17 cellular contexts compared by ENCODE assay signal in genomic region chr7:127907638-127908040, GRCh38.
DNase-seq lines count a peak whose midpoint lies in the region; ATAC-seq, FAIRE-seq and TF ChIP-seq lines count a peak whose summit lies in the region.
"Had no signal": no experiment of that assay in that cellular context is flagged by ENCODE, and none has a peak within 500 bp of the region (broad histone marks: within the 10 kb centered on the region; RNA-seq: fewer than 3 reads in every experiment).

No MANE protein-coding gene starts in this region.

- POLR2A ChIA-PET in K562 (lab: Yijun Ruan, JAX), result no interaction called here

- H3K9me3 ChIP-seq in K562 (replicated peaks; ENCODE audit: control insufficient read depth, insufficient read depth, low read depth, low read length) (no peaks in the 10 kb centered on the region), osteoblast (ENCODE audit: low read depth, low read length) (no peaks in the 10 kb centered on the region)
- H3K9me3 ChIP-seq: adrenal gland had no signal

- H3K4me3 ChIP-seq in K562 (no peak overlapping the region), osteoblast (ENCODE audit: insufficient read depth, low read length) (no peak overlapping the region)
- H3K4me3 ChIP-seq: adrenal gland had no signal

- FAIRE-seq in K562 (lab: Jason Lieb, UNC), result peak; percentile 29

- peak; percentile 71 for ATAC-seq in K562
- peak; percentile 41 to 60 (median 53) for ATAC-seq in natural killer cell
- no peak for ATAC-seq in GM21723 (IDR thresholded peaks at IDR 0.05; ENCODE audit: unreplicated experiment)
- no peak for ATAC-seq in foreskin keratinocyte
- ATAC-seq: HCT116, Panc1 had no signal

- no TSS peak for BruUV-seq in K562 (replicated peaks; lab: Mats Ljungman, UMichigan)

- peaks cover 21% of the 10 kb centered on the region for H3K79me2 ChIP-seq in K562 (ENCODE audit: control insufficient read depth, insufficient read depth, low read length)
- H3K79me2 ChIP-seq in osteoblast (ENCODE audit: insufficient read depth, low read length), result peaks cover 56% of the 10 kb centered on the region

- H3K27ac ChIP-seq in K562 (ENCODE audit: extremely low read depth, low read depth, low read length) (no peak overlapping the region; the same call in 2 of the 3 replicates), osteoblast (ENCODE audit: low read depth, low read length) (no peak overlapping the region), foreskin keratinocyte (no peak overlapping the region)
- H3K27ac ChIP-seq: adrenal gland had no signal

- WGBS in K562 (ENCODE audit: insufficient coverage, low coverage, missing lambda C conversion rate), result 30% methylated on average over 3 of the region's 3 CpGs

- intact Hi-C loops in K562 (cut with micrococcal nuclease) (no loop called here), natural killer cell (cut with micrococcal nuclease) (no loop called here)

- peaks cover 68% of the 10 kb centered on the region for H3K36me3 ChIP-seq in K562 (ENCODE audit: control insufficient read depth, insufficient read depth, low read length)
- H3K36me3 ChIP-seq in osteoblast (ENCODE audit: insufficient read depth, low read length), result peaks cover 3% of the 10 kb centered on the region
- H3K36me3 ChIP-seq: adrenal gland had no signal

- no peak for TF ChIP-seq RAD21 in K562 (CRISPR knock-in tag; conservative IDR thresholded peaks at IDR 0.05 in 1 of 2, IDR thresholded peaks at IDR 0.05 in 1 of 2)

- H3K9me3 Mint-ChIP-seq in natural killer cell, result no peaks in the 10 kb centered on the region
- H3K9me3 Mint-ChIP-seq: CD8-positive, alpha-beta memory T cell; endodermal cell; IgD-negative memory B cell had no signal

- peaks cover 15% of the 10 kb centered on the region for H3K9me1 ChIP-seq in K562 (ENCODE audit: control insufficient read depth, insufficient read depth, low read length)

- H3K4me2 ChIP-seq in K562 (ENCODE audit: insufficient read depth, low read length) (no peak overlapping the region), osteoblast (ENCODE audit: insufficient read depth, low read length) (no peak overlapping the region)

- CTCF ChIA-PET in K562 (lab: Yijun Ruan, JAX; ENCODE audit: low intra/inter-chr PET ratio), result no interaction called here

- H2AFZ ChIP-seq in K562 (ENCODE audit: low read depth, low read length) (no peak overlapping the region), osteoblast (ENCODE audit: low read length) (no peak overlapping the region)

- peak overlapping the region; percentile 22 for H3K4me3 Mint-ChIP-seq in natural killer cell
- H3K4me3 Mint-ChIP-seq: CD8-positive, alpha-beta memory T cell; endodermal cell; IgD-negative memory B cell had no signal

- H3K27ac Mint-ChIP-seq in natural killer cell, result peak overlapping the region; percentile 53 to 80
- H3K27ac Mint-ChIP-seq: IgD-negative memory B cell had no signal

- H3K27me3 ChIP-seq in K562 (ENCODE audit: control insufficient read depth in 2 of 2, insufficient read depth in 2 of 2, low read length in 2 of 2) (no peaks in the 10 kb centered on the region), osteoblast (ENCODE audit: insufficient read depth, low read length) (no peaks in the 10 kb centered on the region), foreskin keratinocyte (no peaks in the 10 kb centered on the region)
- H3K27me3 ChIP-seq: adrenal gland had no signal

- TF ChIP-seq EP300 in K562 (IDR thresholded peaks at IDR 0.05; ENCODE audit: low read length), result no peak

- TF ChIP-seq POLR2A in K562 (conservative IDR thresholded peaks at IDR 0.05), result no peak

- no peaks in the 10 kb centered on the region for H3K36me3 Mint-ChIP-seq in natural killer cell

- peaks cover 3 to 21% of the 10 kb centered on the region in 2 experiments; a peak in 4 of 5 replicates for H3K4me1 ChIP-seq in K562 (replicated peaks in 1 of 2; ENCODE audit: control insufficient read depth in 2 of 2, insufficient read depth in 2 of 2, low read length in 2 of 2)
- H3K4me1 ChIP-seq in osteoblast (ENCODE audit: insufficient read depth, low read length), result peaks cover 36% of the 10 kb centered on the region
- H3K4me1 ChIP-seq in foreskin keratinocyte, result peaks cover 13% of the 10 kb centered on the region

- H4K20me1 ChIP-seq in K562 (replicated peaks; ENCODE audit: control insufficient read depth, insufficient read depth, low read length) (no peaks in the 10 kb centered on the region; the same call in 1 of the 2 replicates), osteoblast (ENCODE audit: insufficient read depth, low read length) (peaks cover 45% of the 10 kb centered on the region)

- in situ Hi-C loops in K562 (cut with MboI), result no loop called here

- DNase-seq in EH (ENCODE audit: low read depth), result peak; percentile 57
- DNase-seq in LHCN-M2 (ENCODE audit: low read depth), result peak; percentile 85
- peak in 2 of 4 experiments; percentile 37 to 57 for DNase-seq in K562 (ENCODE audit: extremely low read depth in 1 of 4, low spot score in 3 of 4)
- DNase-seq in natural killer cell, result no peak
- DNase-seq in osteoblast (ENCODE audit: insufficient read length, low spot score, missing footprints), result no peak
- no peak for DNase-seq in AG20443 (ENCODE audit: low spot score)
- DNase-seq in foreskin keratinocyte, result no peak
- DNase-seq: adrenal gland; CD8-positive, alpha-beta memory T cell; endodermal cell; midbrain; retina; stimulated activated CD4-positive, alpha-beta T cell treated with anti-CD3 and anti-CD28 coated beads, Interleukin-4, amount 100 ng/mL, for 4 hours had no signal

- H3K27me3 Mint-ChIP-seq in natural killer cell (ENCODE audit: low read depth in 2 of 2), result no peaks in the 10 kb centered on the region
- H3K27me3 Mint-ChIP-seq: IgD-negative memory B cell had no signal

- H3K9ac ChIP-seq in K562 (ENCODE audit: insufficient read depth in 1 of 2, low read depth in 2 of 2, low read length in 2 of 2), result no peak overlapping the region

- peaks cover 45 to 46% of the 10 kb centered on the region in 2 donors for H3K4me1 Mint-ChIP-seq in natural killer cell

- TF ChIP-seq CTCF in K562 (IDR thresholded peaks at IDR 0.05 in 2 of 3, conservative IDR thresholded peaks at IDR 0.05 in 1 of 3; ENCODE audit: insufficient read depth in 2 of 3, low read depth in 1 of 3, low read length in 3 of 3) (no peak), natural killer cell (IDR thresholded peaks at IDR 0.05) (no peak), osteoblast (IDR thresholded peaks at IDR 0.05; ENCODE audit: extremely low read depth, low read depth, low read length) (no peak), foreskin keratinocyte (conservative IDR thresholded peaks at IDR 0.05) (no peak)

TF ChIP-seq in K562, 482 proteins besides CTCF, POLR2A, EP300 and RAD21 (continues in another document):
- TF ChIP-seq, protein P1, sequence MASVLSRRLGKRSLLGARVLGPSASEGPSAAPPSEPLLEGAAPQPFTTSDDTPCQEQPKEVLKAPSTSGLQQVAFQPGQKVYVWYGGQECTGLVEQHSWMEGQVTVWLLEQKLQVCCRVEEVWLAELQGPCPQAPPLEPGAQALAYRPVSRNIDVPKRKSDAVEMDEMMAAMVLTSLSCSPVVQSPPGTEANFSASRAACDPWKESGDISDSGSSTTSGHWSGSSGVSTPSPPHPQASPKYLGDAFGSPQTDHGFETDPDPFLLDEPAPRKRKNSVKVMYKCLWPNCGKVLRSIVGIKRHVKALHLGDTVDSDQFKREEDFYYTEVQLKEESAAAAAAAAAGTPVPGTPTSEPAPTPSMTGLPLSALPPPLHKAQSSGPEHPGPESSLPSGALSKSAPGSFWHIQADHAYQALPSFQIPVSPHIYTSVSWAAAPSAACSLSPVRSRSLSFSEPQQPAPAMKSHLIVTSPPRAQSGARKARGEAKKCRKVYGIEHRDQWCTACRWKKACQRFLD (CRISPR knock-in tag; IDR thresholded peaks at IDR 0.05), result no peak
- TF ChIP-seq JUND (IDR thresholded peaks at IDR 0.05; ENCODE audit: borderline replicate concordance, low read depth, low read length) (peak; percentile 78; the same call in 1 of the 2 replicates), JUND (tag; IDR thresholded peaks at IDR 0.05; ENCODE audit: borderline replicate concordance, low read depth, low read length) (peak; percentile 69; the same call in 2 of the 3 replicates), DNMT1 (IDR thresholded peaks at IDR 0.05) (no peak), MTA2 (IDR thresholded peaks at IDR 0.05; ENCODE audit: low read depth) (no peak), PTTG1 (tag; IDR thresholded peaks at IDR 0.05; ENCODE audit: low read depth) (no peak), ATF3 (IDR thresholded peaks at IDR 0.05) (0 out of 2 replicates have a peak, but pooled peaks have one; percentile 49), ATF3 (CRISPR knock-in tag; conservative IDR thresholded peaks at IDR 0.05) (no peak), POU5F1 (IDR thresholded peaks at IDR 0.05; ENCODE audit: borderline replicate concordance, low read depth, low read length, partially characterized antibody) (no peak), ZNF197 (CRISPR knock-in tag; IDR thresholded peaks at IDR 0.05; ENCODE audit: low read depth) (no peak)

Comparison
In these comparisons a context has a peak if more than half of its experiments do, and no peak if none do; other contexts are left out.
1. DNase-seq: peak in EH (single experiment) and LHCN-M2 (single experiment); none in natural killer cell (single experiment), osteoblast (single experiment), AG20443 (single experiment) and foreskin keratinocyte (0 of 2).
2. ATAC-seq: peak in K562 (single experiment) and natural killer cell (3 of 3); none in GM21723 (single experiment) and foreskin keratinocyte (single experiment).